27 cellular contexts compared by ENCODE assay signal in the genomic region with DNA sequence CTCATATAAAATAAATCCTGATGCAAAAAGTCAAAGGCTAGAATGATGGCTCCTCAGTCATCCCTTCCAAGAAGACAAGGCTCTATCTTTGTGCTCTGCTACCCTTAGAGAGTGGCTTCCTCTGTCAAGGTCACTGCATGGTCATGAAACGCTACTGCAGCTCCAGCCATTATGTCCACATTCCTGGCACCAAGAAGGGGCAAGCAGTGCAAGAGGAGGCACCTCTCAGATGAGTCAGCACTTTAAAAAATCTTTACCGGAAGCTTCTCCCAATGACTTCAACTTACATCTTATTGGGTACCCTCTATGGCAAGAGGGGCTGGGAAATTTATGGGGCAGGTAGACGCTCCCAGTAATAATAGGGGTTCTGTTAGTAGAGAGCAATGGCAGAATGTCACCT.
"Had no signal": no experiment of that assay in that cellular context is flagged by ENCODE, and none has a peak within 500 bp of the region (broad histone marks: within the 10 kb centered on the region; RNA-seq: fewer than 3 reads in every experiment).

No MANE protein-coding gene starts in this region.

- H3K36me3 Mint-ChIP-seq: activated naive CD8-positive, alpha-beta T cell treated with anti-CD3 and anti-CD28 coated beads, Interleukin-2, amount 10 ng/mL, durations not matched to agents 7 days and 5 days; brain; immature natural killer cell; mesothelial cell of epicardium; natural killer cell treated with Interleukin-12 subunit alpha and Interleukin-12 subunit beta and Interleukin-15 and Interleukin-18, amount 100 ng/mL, for 72 hours had no signal

- H3K4me3 Mint-ChIP-seq: activated CD4-positive, alpha-beta T cell treated with anti-CD3 and anti-CD28 coated beads, Interleukin-2, amount 10 ng/mL, durations not matched to agents 7 days and 5 days; activated CD8-positive, alpha-beta T cell treated with anti-CD3 and anti-CD28 coated beads, Interleukin-2, amount 10 ng/mL, durations not matched to agents 7 days and 5 days; activated naive CD8-positive, alpha-beta T cell treated with anti-CD3 and anti-CD28 coated beads, Interleukin-2, amount 10 ng/mL, durations not matched to agents 7 days and 5 days; activated T-cell treated with anti-CD3 and anti-CD28 coated beads, Interleukin-2, amount 50 U/mL, for 24 hours; brain; endodermal cell; immature natural killer cell; mesothelial cell of epicardium; natural killer cell treated with Interleukin-12 subunit alpha and Interleukin-12 subunit beta and Interleukin-15 and Interleukin-18, amount 100 ng/mL, for 72 hours had no signal

- H3K27ac ChIP-seq: colonic mucosa, epithelial cell of prostate, lower lobe of right lung, neutrophil, pancreas, uterus had no signal

- H3K4me1 Mint-ChIP-seq: activated CD4-positive, alpha-beta T cell treated with anti-CD3 and anti-CD28 coated beads, Interleukin-2, amount 10 ng/mL, durations not matched to agents 7 days and 5 days; activated naive CD8-positive, alpha-beta T cell treated with anti-CD3 and anti-CD28 coated beads, Interleukin-2, amount 10 ng/mL, durations not matched to agents 7 days and 5 days; immature natural killer cell had no signal

- H3K9me3 Mint-ChIP-seq: activated CD4-positive, alpha-beta T cell treated with anti-CD3 and anti-CD28 coated beads, Interleukin-2, amount 10 ng/mL, durations not matched to agents 7 days and 5 days; activated naive CD8-positive, alpha-beta T cell treated with anti-CD3 and anti-CD28 coated beads, Interleukin-2, amount 10 ng/mL, durations not matched to agents 7 days and 5 days; activated T-cell treated with anti-CD3 and anti-CD28 coated beads, Interleukin-2, amount 50 U/mL, for 24 hours; activated T-helper 2 cell treated with anti-CD3 and anti-CD28 coated beads, Interferon-gamma antibody, Interleukin-2, Interleukin-4, amounts not matched to agents 10 μg/mL and 5 μg/mL and 100 μg/mL, durations not matched to agents 14 hours and 24 hours and 36 hours; endodermal cell; immature natural killer cell; mesothelial cell of epicardium; natural killer cell treated with Interleukin-12 subunit alpha and Interleukin-12 subunit beta and Interleukin-15 and Interleukin-18, amount 100 ng/mL, for 72 hours had no signal

- H3K27me3 Mint-ChIP-seq: activated naive CD8-positive, alpha-beta T cell treated with anti-CD3 and anti-CD28 coated beads, Interleukin-2, amount 10 ng/mL, durations not matched to agents 7 days and 5 days had no signal

- ATAC-seq: activated CD4-positive, CD25-positive, alpha-beta regulatory T cell treated with anti-CD3 and anti-CD28 coated beads, Interleukin-2, amount 50 U/mL, for 24 hours; activated CD8-positive, alpha-beta T cell treated with anti-CD3 and anti-CD28 coated beads, Interleukin-2, amount 10 ng/mL, durations not matched to agents 7 days and 5 days; natural killer cell treated with Interleukin-12 subunit alpha and Interleukin-12 subunit beta and Interleukin-15 and Interleukin-18, amount 100 ng/mL, for 72 hours had no signal

- H3K27ac Mint-ChIP-seq: activated CD4-positive, alpha-beta T cell treated with anti-CD3 and anti-CD28 coated beads, Interleukin-2, amount 10 ng/mL, durations not matched to agents 7 days and 5 days; activated CD8-positive, alpha-beta T cell treated with anti-CD3 and anti-CD28 coated beads, Interleukin-2, amount 10 ng/mL, durations not matched to agents 7 days and 5 days; activated naive CD8-positive, alpha-beta T cell treated with anti-CD3 and anti-CD28 coated beads, Interleukin-2, amount 10 ng/mL, durations not matched to agents 7 days and 5 days; activated T-cell treated with anti-CD3 and anti-CD28 coated beads, Interleukin-2, amount 50 U/mL, for 24 hours; activated T-helper 2 cell treated with anti-CD3 and anti-CD28 coated beads, Interferon-gamma antibody, Interleukin-2, Interleukin-4, amounts not matched to agents 10 μg/mL and 5 μg/mL and 100 μg/mL, durations not matched to agents 14 hours and 24 hours and 36 hours; endodermal cell; immature natural killer cell; mesothelial cell of epicardium; natural killer cell treated with Interleukin-12 subunit alpha and Interleukin-12 subunit beta and Interleukin-15 and Interleukin-18, amount 100 ng/mL, for 72 hours had no signal

- FAIRE-seq: pancreas had no signal

- H3K27me3 ChIP-seq: colonic mucosa, heart right ventricle, neutrophil, pancreas, thyroid gland, uterus had no signal

- DNase-seq: activated CD4-positive, alpha-beta T cell treated with anti-CD3 and anti-CD28 coated beads, Interleukin-2, amount 10 ng/mL, durations not matched to agents 7 days and 5 days; activated CD8-positive, alpha-beta T cell treated with anti-CD3 and anti-CD28 coated beads, Interleukin-2, amount 10 ng/mL, durations not matched to agents 7 days and 5 days; activated naive CD4-positive, alpha-beta T cell treated with Interleukin-2 at 50 U/mL for 16 hours; activated naive CD8-positive, alpha-beta T cell treated with anti-CD3 and anti-CD28 coated beads, Interleukin-2, amount 10 ng/mL, durations not matched to agents 7 days and 5 days; activated T-cell treated with anti-CD3 and anti-CD28 coated beads, Interleukin-2, amount 50 U/mL, for 24 hours; central memory CD4-positive, alpha-beta T cell; colonic mucosa; endodermal cell; foreskin melanocyte; heart right ventricle; immature natural killer cell; lower lobe of right lung; pancreas; stimulated activated CD4-positive, alpha-beta T cell treated with anti-CD3 and anti-CD28 coated beads, Interleukin-12 subunit alpha, Interleukin-12 subunit beta, amount 100 ng/mL, for 4 hours; stimulated activated CD4-positive, alpha-beta T cell treated with anti-CD3 and anti-CD28 coated beads, Interleukin-1b, Interleukin-23, amount 100 ng/mL, for 48 hours; stimulated activated CD8-positive, alpha-beta memory T cell treated with anti-CD3 and anti-CD28 coated beads, Interleukin-4, amount 100 ng/mL, for 48 hours; stimulated activated naive CD4-positive, alpha-beta T cell; T1000; thyroid gland; uterus had no signal

- H3K36me3 ChIP-seq: colonic mucosa, heart right ventricle, lower lobe of right lung, neutrophil, pancreas, thyroid gland, uterus had no signal

- H3K9me3 ChIP-seq: colonic mucosa, heart right ventricle, lower lobe of right lung, neutrophil, pancreas, thyroid gland, uterus had no signal

- H3K4me1 ChIP-seq: colonic mucosa, lower lobe of right lung, pancreas, uterus had no signal

- H3K4me3 ChIP-seq: colonic mucosa, heart right ventricle, lower lobe of right lung, pancreas, thyroid gland, uterus had no signal
